ENCODE assay signal across 8 cellular contexts in genomic region chrX:22300130-22300529, GRCh38. TPM values are rescaled to one million over a fixed set of nuclear protein-coding genes. Genes with fewer than 3 reads are reported as not detected.
A peak's percentile ranks its signal among the peaks of the same experiment; 100 is the strongest.
DNase-seq lines count a peak whose midpoint lies in the region; ATAC-seq and TF ChIP-seq lines count a peak whose summit lies in the region.

No MANE protein-coding gene starts in this region.

- in situ Hi-C loops in astrocyte of the cerebellum (cut with HindIII; ENCODE audit: low sequenced_read_pairs) (loop anchor here (5.0 kb wide), 1 partner anchor 48 kb away; no protein-coding TSS in a partner anchor), GM13976 (cut with MboI; ENCODE audit: low sequenced_read_pairs, unreplicated experiment) (no loop called here), GM13977 (cut with MboI; ENCODE audit: low pct_unique_long_range_greater_than_20kb, low sequenced_read_pairs, unreplicated experiment) (no loop called here)

- ATAC-seq in GM21526 (IDR thresholded peaks at IDR 0.05; ENCODE audit: low FRiP score, unreplicated experiment) = peak; percentile 72

- no peak for TF ChIP-seq EP300 in stomach (IDR thresholded peaks at IDR 0.05)

- no peaks in the 10 kb centered on the region for H3K9me3 ChIP-seq in stomach

- H3K36me3 ChIP-seq in stomach = no peaks in the 10 kb centered on the region

- H3K4me3 ChIP-seq in astrocyte of the cerebellum (ENCODE audit: low read depth, low read length) = no peak overlapping the region
- no peak overlapping the region for H3K4me3 ChIP-seq in stomach

- peak; percentile 53 for DNase-seq in AG08395 (ENCODE audit: low spot score)
- peak; percentile 69 for DNase-seq in NCI-H1436 treated with DMSO at 0.1 percent for 48 hours (lab: John Stamatoyannopoulos, UW)
- peak; percentile 33 for DNase-seq in astrocyte of the cerebellum (ENCODE audit: low read depth)
- peak; percentile 48 to 63 for DNase-seq in lung microvascular endothelial cell (ENCODE audit: low read depth in 2 of 2)
- no peak for DNase-seq in stomach
- DNase-seq in GM13976 (ENCODE audit: low spot score) = no peak
- DNase-seq in GM13977 (ENCODE audit: low spot score) = no peak

- no peak for TF ChIP-seq POLR2A in stomach (IDR thresholded peaks at IDR 0.05)

- WGBS in stomach, 5 donors = 3 to 19% (median 5%) methylated on average over 2 of the region's 2 CpGs

- TF ChIP-seq CTCF in astrocyte of the cerebellum (IDR thresholded peaks at IDR 0.05; ENCODE audit: low read depth, low read length, missing control alignments) = no peak
- TF ChIP-seq CTCF in stomach (IDR thresholded peaks at IDR 0.05) = no peak
- TF ChIP-seq CTCF in GM13976 (IDR thresholded peaks at IDR 0.05; ENCODE audit: borderline replicate concordance, control extremely low read depth, extremely low read depth, insufficient read depth, missing control alignments) = no peak
- TF ChIP-seq CTCF in GM13977 (IDR thresholded peaks at IDR 0.05; ENCODE audit: extremely low read depth, insufficient read depth, missing control alignments) = no peak

- peaks cover 0 to 15% (median 2%) of the 10 kb centered on the region in 4 donors for H3K4me1 ChIP-seq in stomach

- H3K27ac ChIP-seq in stomach = no peak overlapping the region

- intact Hi-C loops in stomach (cut with DNase I; ENCODE audit: low total_unique reads) = no loop called here

- H3K27me3 ChIP-seq in stomach = no peaks in the 10 kb centered on the region

RNA-seq across cellular contexts. Expression of gene CBLL2, which starts 27.4 kb away (rescaled TPM):
- total RNA-seq in lung microvascular endothelial cell (not detected in 2 replicates), stomach (not detected)
- polyA plus RNA-seq in stomach = not detected

Comparison
In these comparisons a context has a peak if more than half of its experiments do, and no peak if none do; other contexts are left out.
1. DNase-seq: peak in AG08395 (single experiment), NCI-H1436 treated with DMSO at 0.1 percent for 48 hours (single experiment), astrocyte of the cerebellum (single experiment) and lung microvascular endothelial cell (2 of 2); none in stomach (single experiment), GM13976 (single experiment) and GM13977 (single experiment).